Comparison of ENCODE assay signal across 25 cellular contexts in genomic region chr10:36463390-36463789, GRCh38.
DNase-seq lines count a peak whose midpoint lies in the region; ATAC-seq and TF ChIP-seq lines count a peak whose summit lies in the region.
"Had no signal": no experiment of that assay in that cellular context is flagged by ENCODE, and none has a peak within 500 bp of the region (broad histone marks: within the 10 kb centered on the region; RNA-seq: fewer than 3 reads in every experiment).

No MANE protein-coding gene starts in this region.

- no peak overlapping the region for H3K9ac ChIP-seq in PC-3 (ENCODE audit: low read length)
- H3K9ac ChIP-seq: BLaER1 had no signal

- no peak overlapping the region for H3K27ac ChIP-seq in heart left ventricle
- H3K27ac ChIP-seq in left ventricle myocardium inferior (replicated peaks) = no peak overlapping the region
- H3K27ac ChIP-seq in PC-3 (ENCODE audit: low read length) = no peak overlapping the region
- H3K27ac ChIP-seq: BLaER1 had no signal

- WGBS in heart left ventricle, 4 donors = 39 to 62% (median 45%) methylated on average over 2 of the region's 2 CpGs

- H3K4me3 ChIP-seq in heart left ventricle = no peak overlapping the region
- H3K4me3 ChIP-seq in left ventricle myocardium inferior = no peak overlapping the region
- no peak overlapping the region for H3K4me3 ChIP-seq in PC-3 (ENCODE audit: low read length)
- H3K4me3 ChIP-seq: BLaER1, GM12878 had no signal

- TF ChIP-seq POLR2A in heart left ventricle (IDR thresholded peaks at IDR 0.05) = no peak

- ATAC-seq in Right ventricle myocardium inferior (peak; percentile 37), heart left ventricle (peak in 3 of 4 donors; percentile 47 to 94 (median 71)), PC-3 (peak; percentile 53), left ventricle myocardium superior (peak; percentile 84)
- ATAC-seq: GM12878 had no signal

- no TSS peak for BruUV-seq in PC-3 (replicated peaks; lab: Mats Ljungman, UMichigan)

- intact Hi-C loops in Right ventricle myocardium inferior (cut with DNase I) = no loop called here
- intact Hi-C loops in cardiac septum (cut with DNase I) = no loop called here
- intact Hi-C loops in heart left ventricle (cut with DNase I) = no loop called here
- intact Hi-C loops in left ventricle myocardium inferior (cut with micrococcal nuclease) = no loop called here
- intact Hi-C loops in PC-3 (cut with micrococcal nuclease) = loop anchor here (2.0 to 10.0 kb wide), 2 partner anchors 573 to 829 kb away; no protein-coding TSS in a partner anchor
- intact Hi-C loops in left ventricle myocardium superior (cut with micrococcal nuclease) = no loop called here

- no peaks in the 10 kb centered on the region for H4K20me1 ChIP-seq in PC-3 (ENCODE audit: low read length)
- H4K20me1 ChIP-seq: BLaER1 had no signal

- H3K4me1 ChIP-seq in heart left ventricle = peaks cover 0 to 5% (median 0%) of the 10 kb centered on the region in 12 donors
- peaks cover 9% of the 10 kb centered on the region for H3K4me1 ChIP-seq in left ventricle myocardium inferior
- H3K4me1 ChIP-seq in PC-3 (ENCODE audit: insufficient read depth, low read length) = peaks cover 42% of the 10 kb centered on the region
- H3K4me1 ChIP-seq: BE2C, BLaER1 had no signal

- no peaks in the 10 kb centered on the region for H3K36me3 ChIP-seq in heart left ventricle
- no peaks in the 10 kb centered on the region for H3K36me3 ChIP-seq in left ventricle myocardium inferior
- H3K36me3 ChIP-seq in PC-3 (ENCODE audit: low read depth, low read length) = no peaks in the 10 kb centered on the region
- H3K36me3 ChIP-seq: BE2C, BLaER1 had no signal

- H3K9me2 ChIP-seq in PC-3 (replicated peaks; ENCODE audit: low read length) = no peaks in the 10 kb centered on the region

- no peak overlapping the region for H3K4me2 ChIP-seq in PC-3 (ENCODE audit: low read length)
- H3K4me2 ChIP-seq: BLaER1 had no signal

- DNase-seq in Right ventricle myocardium inferior (ENCODE audit: missing footprints) (no peak), cardiac septum (ENCODE audit: low spot score) (no peak), heart left ventricle (no peak), left ventricle myocardium inferior (no peak), PC-3 (peak; percentile 48), left ventricle myocardium superior (no peak), RKO (ENCODE audit: low spot score) (no peak)
- DNase-seq in stimulated activated CD4-positive, alpha-beta T cell treated with anti-CD3 and anti-CD28 coated beads, Interleukin-4, amount 100 ng/mL, for 4 hours = no peak
- DNase-seq: 8988T; ACHN; BE2C; C1 segment of cervical spinal cord; CD4-positive, alpha-beta memory T cell; CD4-positive, CD25-positive, alpha-beta regulatory T cell; CD8-positive, alpha-beta memory T cell; COR-L47; DMS 273 treated with DMSO at 0.1 percent for 48 hours; DMS153; DMS53; DMS79; DND-41; EL; GDM1 had no signal

- no peaks in the 10 kb centered on the region for H3K79me2 ChIP-seq in PC-3 (ENCODE audit: low read length)

- POLR2A ChIA-PET in PC-3 (lab: Charles Lee; ENCODE audit: unreplicated experiment) = interaction anchor here (0.6 to 0.8 kb wide), 3 partner anchors 272 to 827 kb away, joined by 3 to 11 read pairs (median 3); no protein-coding TSS in a partner anchor

- H2AFZ ChIP-seq in PC-3 (ENCODE audit: low read length) = no peak overlapping the region

- TF ChIP-seq CTCF in heart left ventricle (IDR thresholded peaks at IDR 0.05) (no peak), left ventricle myocardium inferior (IDR thresholded peaks at IDR 0.05; ENCODE audit: borderline replicate concordance) (no peak), PC-3 (conservative IDR thresholded peaks at IDR 0.05; ENCODE audit: low read depth, low read length) (no peak)

- no peaks in the 10 kb centered on the region for H3K27me3 ChIP-seq in heart left ventricle
- no peaks in the 10 kb centered on the region for H3K27me3 ChIP-seq in left ventricle myocardium inferior (ENCODE audit: low read depth)
- no peaks in the 10 kb centered on the region for H3K27me3 ChIP-seq in PC-3 (ENCODE audit: low read length)
- H3K27me3 ChIP-seq: BE2C, BLaER1 had no signal

- peaks cover 0 to 7% (median 0%) of the 10 kb centered on the region in 12 donors for H3K9me3 ChIP-seq in heart left ventricle
- peaks cover 7% of the 10 kb centered on the region for H3K9me3 ChIP-seq in left ventricle myocardium inferior (replicated peaks)
- peaks cover 3% of the 10 kb centered on the region; the same call in 1 of the 2 replicates for H3K9me3 ChIP-seq in PC-3 (ENCODE audit: low read length)
- H3K9me3 ChIP-seq: BE2C had no signal

- CTCF ChIA-PET in PC-3 (lab: Charles Lee) = interaction anchor here (0.6 kb wide), 2 partner anchors 15 to 683 kb away, joined by 3 read pairs; no protein-coding TSS in a partner anchor

- H3F3A ChIP-seq in PC-3 (ENCODE audit: low read length, unreplicated experiment) = no peaks in the 10 kb centered on the region
